ENCODE assay signal across 8 cellular contexts in the genomic region with DNA sequence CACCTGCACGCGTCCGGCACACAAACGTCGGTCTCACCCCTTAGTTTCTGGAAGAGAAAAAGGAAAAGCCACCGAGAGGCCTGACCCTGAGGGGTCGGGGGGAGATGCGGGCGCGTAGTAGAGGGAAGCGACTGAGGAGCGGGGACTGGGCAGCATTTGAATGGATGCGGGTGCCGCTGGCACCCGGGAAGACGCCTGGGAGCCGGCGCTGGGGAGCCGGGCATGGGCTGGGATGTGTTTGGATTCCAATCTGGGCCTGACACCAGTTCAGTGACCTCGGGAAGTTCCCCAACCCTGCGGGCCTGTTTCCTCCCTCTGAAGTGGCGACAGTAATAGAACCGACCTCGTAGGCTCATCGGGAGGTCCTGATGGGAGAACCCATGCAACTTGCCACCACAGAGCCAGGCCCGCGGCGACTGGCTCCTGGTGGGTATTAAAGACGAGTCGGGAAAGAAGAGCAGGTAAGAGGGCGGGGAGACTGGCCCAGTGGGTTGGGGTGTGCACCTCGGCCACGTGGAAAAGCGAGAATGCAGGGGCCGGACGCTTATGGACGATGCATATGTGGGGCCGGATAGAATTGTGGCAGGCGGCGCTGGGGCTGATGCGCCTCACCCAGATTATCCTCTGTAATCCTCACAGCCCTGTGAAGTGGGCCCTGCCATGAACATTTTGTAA.
DNase-seq lines count a peak whose midpoint lies in the region; ATAC-seq, FAIRE-seq and TF ChIP-seq lines count a peak whose summit lies in the region.

No MANE protein-coding gene starts in this region.

- no peak overlapping the region for H3K27ac Mint-ChIP-seq in naive B cell

- peak overlapping the region; percentile 88; the same call in 1 of the 2 replicates for H2BK5ac ChIP-seq in H1 (ENCODE audit: low read depth, low read length)

- no peak overlapping the region for H2AK5ac ChIP-seq in H1 (ENCODE audit: low read depth, low read length)

- H3K18ac ChIP-seq in H1 (ENCODE audit: extremely low read depth, low read length) = peak overlapping the region; percentile 78

- H2BK20ac ChIP-seq in H1 (ENCODE audit: low read length) = peak overlapping the region; percentile 86; the same call in 1 of the 2 replicates

- H3K56ac ChIP-seq in H1 (replicated peaks; ENCODE audit: insufficient read length, low read depth, low read length) = peak overlapping the region; percentile 64

- ATAC-seq in naive B cell (ENCODE audit: low read depth in 2 of 2) (no peak), HG02588 (IDR thresholded peaks at IDR 0.05; ENCODE audit: unreplicated experiment) (no peak), HG03175 (IDR thresholded peaks at IDR 0.05; ENCODE audit: unreplicated experiment) (no peak)

- peak overlapping the region; percentile 95 for H2BK12ac ChIP-seq in H1 (ENCODE audit: low read depth, low read length)

- peak overlapping the region; percentile 42 for H3K14ac ChIP-seq in H1 (ENCODE audit: insufficient read length)

- H4K91ac ChIP-seq in H1 (replicated peaks; ENCODE audit: insufficient read length, low read length) = peak overlapping the region; percentile 99

- H3K9me3 Mint-ChIP-seq in naive B cell = peaks cover 0 to 4% (median 0%) of the 10 kb centered on the region in 7 donors

- peak overlapping the region; percentile 7; the same call in 1 of the 2 replicates for H2AFZ ChIP-seq in H1 (ENCODE audit: low read length)

- no peak for TF ChIP-seq RAD21 in H1 (IDR thresholded peaks at IDR 0.05 in 1 of 2, conservative IDR thresholded peaks at IDR 0.05 in 1 of 2; ENCODE audit: low read depth in 2 of 2, low read length in 2 of 2)

- WGBS in H1 (ENCODE audit: extremely low coverage in 1 of 2, insufficient coverage in 1 of 2, insufficient read length in 1 of 2, insufficient replicate concordance in 2 of 2, low coverage in 1 of 2, low lambda C conversion rate in 2 of 2, missing lambda C conversion rate in 1 of 2), 2 experiments = 48% methylated on average over 21 of the region's 41 CpGs; no CpG with 5 or more reads in 1 of the 2 experiments

- H3K4ac ChIP-seq in H1 (replicated peaks; ENCODE audit: insufficient read length, low read depth, low read length) = peak overlapping the region; percentile 91

- H3K79me1 ChIP-seq in H1 (ENCODE audit: low read depth, low read length) = no peaks in the 10 kb centered on the region

- H3K4me3 ChIP-seq in AG10803 (ENCODE audit: low read length) = peak overlapping the region; percentile 54
- peak overlapping the region; percentile 1 to 51 (median 18); a peak in 7 of 8 replicates for H3K4me3 ChIP-seq in H1 (ENCODE audit: extremely low read depth in 1 of 4, insufficient read depth in 2 of 4, low read depth in 3 of 4, low read length in 4 of 4)

- peaks cover 36 to 61% (median 39%) of the 10 kb centered on the region in 3 donors for H3K27me3 Mint-ChIP-seq in naive B cell

- CTCF ChIA-PET in H1 (lab: Charles Lee; ENCODE audit: partially characterized antibody) = interaction anchor here (0.8 to 1.4 kb wide), 5 partner anchors 9 to 134 kb away, joined by 3 to 4 read pairs (median 3); partner anchors contain the start of gene PPM1J

- peak overlapping the region; percentile 95 for H4K8ac ChIP-seq in H1 (ENCODE audit: extremely low read depth, insufficient read depth, low read length)

- H3K23me2 ChIP-seq in H1 (ENCODE audit: low read depth, low read length) = peaks cover 7% of the 10 kb centered on the region; the same call in 1 of the 2 replicates

- TF ChIP-seq CTCF in AG10803 (conservative IDR thresholded peaks at IDR 0.05; ENCODE audit: low read length) (no peak), H1 (IDR thresholded peaks at IDR 0.05; ENCODE audit: control extremely low read depth in 1 of 3, insufficient read depth in 1 of 3, low read depth in 1 of 3, low read length in 3 of 3) (no peak)

- H2BK120ac ChIP-seq in H1 (replicated peaks; ENCODE audit: low read depth, low read length) = peak overlapping the region; percentile 78

- H3K9ac ChIP-seq in H1 (replicated peaks in 1 of 4; ENCODE audit: extremely low read depth in 1 of 4, low read depth in 3 of 4, low read length in 3 of 4) = peak overlapping the region in 1 of 4 experiments; percentile 36; a peak in 2 of 7 replicates

- no peaks in the 10 kb centered on the region for H3K36me3 Mint-ChIP-seq in naive B cell

- POLR2A ChIA-PET in H1 (lab: Charles Lee; ENCODE audit: partially characterized antibody) = interaction anchor here (0.7 to 6.6 kb wide), 5 partner anchors 19 to 233 kb away, joined by 3 to 41 read pairs (median 3); no protein-coding TSS in a partner anchor

- peak overlapping the region; percentile 27 to 84 (median 61) for H3K4me3 Mint-ChIP-seq in naive B cell

- no peak overlapping the region for H3K23ac ChIP-seq in H1 (ENCODE audit: insufficient read length)

- no peaks in the 10 kb centered on the region for H3K79me2 ChIP-seq in H1 (ENCODE audit: control insufficient read depth in 1 of 2, insufficient read depth in 2 of 2, low read length in 2 of 2)

- H4K20me1 ChIP-seq in H1 (replicated peaks in 1 of 2; ENCODE audit: control insufficient read depth in 1 of 2, insufficient read depth in 2 of 2, low read length in 2 of 2) = no peaks in the 10 kb centered on the region

- no peak overlapping the region for H3K27ac ChIP-seq in H1 (ENCODE audit: low read depth, low read length)

- H3K4me1 ChIP-seq in H1 (replicated peaks in 1 of 4; ENCODE audit: control insufficient read depth in 3 of 4, insufficient read depth in 4 of 4, low read length in 3 of 4) = peaks cover 0 to 20% (median 6%) of the 10 kb centered on the region in 4 experiments; a peak in 6 of 7 replicates

- no peaks in the 10 kb centered on the region for H3K36me3 ChIP-seq in H1 (ENCODE audit: control insufficient read depth in 2 of 4, insufficient read depth in 4 of 4, low read length in 3 of 4)

- TF ChIP-seq POLR2A in H1 (IDR thresholded peaks at IDR 0.05; ENCODE audit: control extremely low read depth in 1 of 2, low read depth in 2 of 2, low read length in 2 of 2) = no peak

- H3K4me1 Mint-ChIP-seq in naive B cell = peaks cover 3 to 12% (median 10%) of the 10 kb centered on the region in 3 donors

- FAIRE-seq in H1 (lab: Jason Lieb, UNC) = no peak

- TF ChIP-seq EP300 in H1 (IDR thresholded peaks at IDR 0.05; ENCODE audit: borderline replicate concordance in 1 of 2, low read depth in 2 of 2, low read length in 2 of 2) = no peak

- H4K5ac ChIP-seq in H1 (ENCODE audit: insufficient read length, low read depth, low read length) = peak overlapping the region; percentile 69

- H3K9me3 ChIP-seq in H1 (ENCODE audit: insufficient read depth in 2 of 2, low read depth in 1 of 2, low read length in 1 of 2) = no peaks in the 10 kb centered on the region; a peak in 1 of 4 replicates

- H3K27me3 ChIP-seq in H1 (replicated peaks in 1 of 4; ENCODE audit: control insufficient read depth in 3 of 4, extremely low read depth in 1 of 4, insufficient read depth in 3 of 4, low read length in 3 of 4) = peaks cover 0 to 2% (median 0%) of the 10 kb centered on the region in 4 experiments; a peak in 1 of 7 replicates

- DNase-seq in AG10803 (ENCODE audit: low read depth) (no peak), NCI-H526 (lab: John Stamatoyannopoulos, UW) (peak; percentile 69 to 75), H1 (ENCODE audit: low read depth in 1 of 2, low spot score in 2 of 2) (peak in 1 of 2 experiments; percentile 67), naive B cell (no peak), NCI-H2029 treated with DMSO at 0.1 percent for 48 hours (lab: John Stamatoyannopoulos, UW) (no peak), hepatic stellate cell (ENCODE audit: low spot score) (no peak)

- H3K4me2 ChIP-seq in H1 (ENCODE audit: insufficient read depth in 1 of 2, low read depth in 2 of 2, low read length in 2 of 2) = peak overlapping the region; percentile 63 to 81

- H2BK15ac ChIP-seq in H1 (ENCODE audit: low read length) = peak overlapping the region; percentile 46; the same call in 1 of the 2 replicates

TF ChIP-seq in H1, 55 proteins besides CTCF, POLR2A, EP300 and RAD21:
- TF ChIP-seq SUZ12 (IDR thresholded peaks at IDR 0.05; ENCODE audit: low read length) (0 out of 2 replicates have a peak, but pooled peaks have one; percentile 25), NANOG (IDR thresholded peaks at IDR 0.05; ENCODE audit: insufficient read depth, low read depth, low read length, poor library complexity, severe bottlenecking) (no peak), ATF2 (IDR thresholded peaks at IDR 0.05; ENCODE audit: low read length) (no peak), CBX8 (IDR thresholded peaks at IDR 0.05; ENCODE audit: borderline replicate concordance, low read depth, low read length) (no peak), PHF8 (conservative IDR thresholded peaks at IDR 0.05; ENCODE audit: low read depth, low read length) (no peak), SIN3A (conservative IDR thresholded peaks at IDR 0.05 in 1 of 2, IDR thresholded peaks at IDR 0.05 in 1 of 2; ENCODE audit: low read depth in 1 of 2, low read length in 2 of 2) (no peak), JUN (IDR thresholded peaks at IDR 0.05; ENCODE audit: low read depth, low read length) (no peak)

Comparison
In these comparisons a context has a peak if more than half of its experiments do, and no peak if none do; other contexts are left out.
1. DNase-seq: peak in NCI-H526 (2 of 2); none in AG10803 (single experiment), naive B cell (single experiment), NCI-H2029 treated with DMSO at 0.1 percent for 48 hours (single experiment) and hepatic stellate cell (single experiment).